36 cellular contexts compared by ENCODE assay signal in the genomic region with DNA sequence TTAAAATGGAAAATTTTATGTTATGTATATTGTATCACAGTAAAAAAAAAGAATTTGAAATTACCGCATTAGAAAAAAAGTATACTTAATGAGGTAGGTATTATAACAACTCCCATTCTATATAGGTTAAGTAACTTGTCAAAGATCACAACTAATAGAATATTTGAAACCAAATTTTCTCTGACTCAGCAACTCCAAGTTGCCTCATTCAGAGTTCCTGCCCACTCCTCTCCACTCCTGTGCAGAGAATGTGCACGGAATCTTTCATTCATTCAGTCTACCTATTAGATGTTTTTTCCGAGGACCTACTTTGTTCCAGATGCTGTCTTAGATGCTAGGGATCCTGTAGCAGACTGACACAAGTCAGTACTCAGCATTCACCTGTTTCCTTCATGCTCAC. TPM values are rescaled to one million over a fixed set of nuclear protein-coding genes. Genes with fewer than 3 reads are reported as not detected.
"Had no signal": no experiment of that assay in that cellular context is flagged by ENCODE, and none has a peak within 500 bp of the region (broad histone marks: within the 10 kb centered on the region; RNA-seq: fewer than 3 reads in every experiment).

No MANE protein-coding gene starts in this region.

- DNase-seq: activated B cell treated with CpG ODN at 0.5 μM for 24 hours; activated CD4-positive, alpha-beta T cell treated with anti-CD3 and anti-CD28 coated beads for 48 hours; activated CD4-positive, alpha-beta T cell treated with anti-CD3 and anti-CD28 coated beads, Interleukin-2, amount 50 U/mL, for 1 hour; activated CD4-positive, alpha-beta T cell treated with anti-CD3 and anti-CD28 coated beads, Interleukin-2, amount 50 U/mL, for 48 hours; activated CD8-positive, alpha-beta memory T cell treated with anti-CD3 and anti-CD28 coated beads for 24 hours; activated CD8-positive, alpha-beta T cell treated with anti-CD3 and anti-CD28 coated beads for 36 hours; activated effector memory CD4-positive, alpha-beta T cell treated with Interleukin-2 at 50 U/mL for 16 hours; activated gamma-delta T cell treated with Interleukin-2 at 50 U/mL for 16 hours; activated naive CD4-positive, alpha-beta T cell treated with Interleukin-2 at 50 U/mL for 16 hours; activated naive CD8-positive, alpha-beta T cell treated with anti-CD3 and anti-CD28 coated beads for 36 hours; activated naive CD8-positive, alpha-beta T cell treated with anti-CD3 and anti-CD28 coated beads, Interleukin-2, amount 50 U/mL, for 24 hours; activated T-cell treated with anti-CD3 and anti-CD28 coated beads, Interleukin-2, amount 50 U/mL, for 4 hours; adrenal gland; amygdala; cortex of kidney; dermis blood vessel endothelial cell; effector CD8-positive, alpha-beta T cell; esophagus squamous epithelium; foreskin melanocyte; T-helper 1 cell; T-helper 17 cell; T1000; WERI-Rb-1 had no signal

- FAIRE-seq: colon, endometrium had no signal

- H3K36me3 ChIP-seq: adrenal gland, ascending aorta, breast epithelium, cardiac muscle cell, esophagus squamous epithelium, gastroesophageal sphincter, WERI-Rb-1 had no signal

- H3K9me3 ChIP-seq: adrenal gland, ascending aorta, breast epithelium, esophagus squamous epithelium, gastroesophageal sphincter had no signal

- H3K27me3 ChIP-seq: adrenal gland, ascending aorta, breast epithelium, cardiac muscle cell, esophagus squamous epithelium, gastroesophageal sphincter had no signal

- H3K4me3 ChIP-seq: adrenal gland, ascending aorta, breast epithelium, cardiac muscle cell, esophagus squamous epithelium, gastroesophageal sphincter had no signal

- H3K27me3 Mint-ChIP-seq: activated naive CD8-positive, alpha-beta T cell treated with anti-CD3 and anti-CD28 coated beads for 36 hours; activated naive CD8-positive, alpha-beta T cell treated with anti-CD3 and anti-CD28 coated beads, Interleukin-2, amount 50 U/mL, for 24 hours had no signal

- H3K27ac Mint-ChIP-seq: activated B cell treated with CpG ODN at 0.5 μM for 24 hours; activated CD8-positive, alpha-beta T cell treated with anti-CD3 and anti-CD28 coated beads for 36 hours; activated naive CD4-positive, alpha-beta T cell treated with anti-CD3 and anti-CD28 coated beads, Interleukin-2, amount 50 U/mL, for 24 hours; activated naive CD8-positive, alpha-beta T cell treated with anti-CD3 and anti-CD28 coated beads for 36 hours; activated naive CD8-positive, alpha-beta T cell treated with anti-CD3 and anti-CD28 coated beads, Interleukin-2, amount 50 U/mL, for 24 hours; activated T-helper 17 cell treated with anti-CD3 and anti-CD28 coated beads, Interleukin-2, amount 50 U/mL, for 72 hours; brain; T-helper 17 cell; T-helper 2 cell treated with Interferon-gamma antibody and Interleukin-4, amounts not matched to agents 5 μg/mL and 100 μg/mL, for 36 hours had no signal

- H3K9me3 Mint-ChIP-seq: activated B cell treated with CpG ODN at 0.5 μM for 24 hours; activated CD8-positive, alpha-beta T cell treated with anti-CD3 and anti-CD28 coated beads for 36 hours; activated naive CD4-positive, alpha-beta T cell treated with anti-CD3 and anti-CD28 coated beads, Interleukin-2, amount 50 U/mL, for 24 hours; activated naive CD8-positive, alpha-beta T cell treated with anti-CD3 and anti-CD28 coated beads for 36 hours; activated naive CD8-positive, alpha-beta T cell treated with anti-CD3 and anti-CD28 coated beads, Interleukin-2, amount 50 U/mL, for 24 hours; activated T-cell treated with anti-CD3 and anti-CD28 coated beads, Interleukin-2, amount 50 U/mL, for 4 hours; activated T-helper 17 cell treated with anti-CD3 and anti-CD28 coated beads, Interleukin-2, amount 50 U/mL, for 72 hours; brain; central memory CD8-positive, alpha-beta T cell; T-helper 2 cell treated with Interferon-gamma antibody and Interleukin-4, amounts not matched to agents 5 μg/mL and 100 μg/mL, for 36 hours had no signal

- H3K4me3 Mint-ChIP-seq: activated B cell treated with CpG ODN at 0.5 μM for 24 hours; activated CD8-positive, alpha-beta T cell treated with anti-CD3 and anti-CD28 coated beads for 36 hours; activated naive CD4-positive, alpha-beta T cell treated with anti-CD3 and anti-CD28 coated beads, Interleukin-2, amount 50 U/mL, for 24 hours; activated naive CD8-positive, alpha-beta T cell treated with anti-CD3 and anti-CD28 coated beads for 36 hours; activated naive CD8-positive, alpha-beta T cell treated with anti-CD3 and anti-CD28 coated beads, Interleukin-2, amount 50 U/mL, for 24 hours; activated T-cell treated with anti-CD3 and anti-CD28 coated beads, Interleukin-2, amount 50 U/mL, for 4 hours; activated T-helper 17 cell treated with anti-CD3 and anti-CD28 coated beads, Interleukin-2, amount 50 U/mL, for 72 hours; brain; central memory CD8-positive, alpha-beta T cell; T-helper 17 cell; T-helper 2 cell treated with Interferon-gamma antibody and Interleukin-4, amounts not matched to agents 5 μg/mL and 100 μg/mL, for 36 hours had no signal

- H3K4me1 ChIP-seq: adrenal gland, ascending aorta, breast epithelium, gastroesophageal sphincter had no signal

- H3K36me3 Mint-ChIP-seq: activated naive CD4-positive, alpha-beta T cell treated with anti-CD3 and anti-CD28 coated beads, Interleukin-2, amount 50 U/mL, for 24 hours; activated naive CD8-positive, alpha-beta T cell treated with anti-CD3 and anti-CD28 coated beads for 36 hours; brain had no signal

- H3K27ac ChIP-seq: adrenal gland, ascending aorta, breast epithelium, cardiac muscle cell, epithelial cell of prostate, esophagus squamous epithelium, gastroesophageal sphincter, WERI-Rb-1 had no signal

- ATAC-seq: activated CD4-positive, CD25-positive, alpha-beta regulatory T cell treated with anti-CD3 and anti-CD28 coated beads, Interleukin-2, amount 50 U/mL, for 24 hours; activated CD8-positive, alpha-beta T cell treated with anti-CD3 and anti-CD28 coated beads for 36 hours; activated naive CD8-positive, alpha-beta T cell treated with anti-CD3 and anti-CD28 coated beads, Interleukin-2, amount 50 U/mL, for 24 hours; activated T-cell treated with anti-CD3 and anti-CD28 coated beads, Interleukin-2, amount 50 U/mL, for 4 hours; activated T-helper 17 cell treated with anti-CD3 and anti-CD28 coated beads, Interleukin-2, amount 50 U/mL, for 72 hours; gastroesophageal sphincter; T-helper 17 cell had no signal

- H3K4me1 Mint-ChIP-seq: activated B cell treated with CpG ODN at 0.5 μM for 24 hours; activated naive CD4-positive, alpha-beta T cell treated with anti-CD3 and anti-CD28 coated beads, Interleukin-2, amount 50 U/mL, for 24 hours; activated naive CD8-positive, alpha-beta T cell treated with anti-CD3 and anti-CD28 coated beads for 36 hours; activated naive CD8-positive, alpha-beta T cell treated with anti-CD3 and anti-CD28 coated beads, Interleukin-2, amount 50 U/mL, for 24 hours; activated T-helper 17 cell treated with anti-CD3 and anti-CD28 coated beads, Interleukin-2, amount 50 U/mL, for 72 hours; central memory CD8-positive, alpha-beta T cell; T-helper 17 cell had no signal

RNA-seq across cellular contexts. Expression of gene SH3TC2, which starts 15.4 kb away (rescaled TPM):
- total RNA-seq: activated B cell treated with CpG ODN at 0.5 μM for 24 hours; activated CD8-positive, alpha-beta T cell treated with anti-CD3 and anti-CD28 coated beads for 36 hours; activated naive CD8-positive, alpha-beta T cell treated with anti-CD3 and anti-CD28 coated beads for 36 hours; activated T-cell treated with anti-CD3 and anti-CD28 coated beads, Interleukin-2, amount 50 U/mL, for 4 hours; activated T-helper 17 cell treated with anti-CD3 and anti-CD28 coated beads, Interleukin-2, amount 50 U/mL, for 72 hours had no signal
